Comparison of ENCODE assay signal across 23 cellular contexts in the genomic region with DNA sequence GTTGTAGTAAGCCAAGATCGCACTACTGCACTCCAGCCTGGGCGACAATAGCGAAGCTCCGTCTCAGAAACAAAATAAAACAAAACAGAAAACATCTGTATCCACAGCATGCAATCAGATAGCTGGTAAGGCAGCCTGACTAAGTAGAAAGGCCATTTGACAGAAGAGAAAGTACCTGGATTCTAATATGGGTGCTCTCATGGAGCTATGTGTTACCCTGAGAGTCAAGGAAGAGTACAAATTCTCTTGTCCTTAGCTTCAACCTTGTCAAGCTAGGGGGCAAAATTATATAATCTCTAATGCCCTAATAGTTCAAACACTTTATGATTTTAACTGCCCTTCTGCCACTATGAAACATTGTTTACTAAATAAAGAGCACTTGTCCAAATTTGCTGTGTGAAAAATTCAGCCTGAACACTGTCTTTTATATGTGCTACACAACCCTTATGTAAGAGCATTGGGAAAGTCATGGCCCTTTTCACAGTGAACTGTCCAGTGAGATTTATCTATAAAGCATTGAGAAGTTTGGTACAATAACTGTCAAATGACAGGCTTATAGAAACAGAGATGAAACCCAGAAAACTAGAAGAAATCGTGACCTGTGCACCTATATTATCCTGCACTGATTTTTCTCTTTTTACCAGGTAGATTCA. TPM values are rescaled to one million over a fixed set of nuclear protein-coding genes. Genes with fewer than 3 reads are reported as not detected.
DNase-seq lines count a peak whose midpoint lies in the region; ATAC-seq and TF ChIP-seq lines count a peak whose summit lies in the region.
"Had no signal": no experiment of that assay in that cellular context is flagged by ENCODE, and none has a peak within 500 bp of the region (broad histone marks: within the 10 kb centered on the region; RNA-seq: fewer than 3 reads in every experiment).

No MANE protein-coding gene starts in this region.

- no peak overlapping the region for H3K27ac Mint-ChIP-seq in T-helper 2 cell treated with Interferon-gamma antibody and Interleukin-4, amounts not matched to agents 5 μg/mL and 100 μg/mL, for 36 hours

- no peaks in the 10 kb centered on the region for H3K36me3 Mint-ChIP-seq in T-helper 2 cell treated with Interferon-gamma antibody and Interleukin-4, amounts not matched to agents 5 μg/mL and 100 μg/mL, for 36 hours (ENCODE audit: low read depth)

- TF ChIP-seq CTCF in heart left ventricle (IDR thresholded peaks at IDR 0.05) (no peak), lower lobe of right lung (IDR thresholded peaks at IDR 0.05) (no peak), upper lobe of right lung (IDR thresholded peaks at IDR 0.05) (no peak), prostate gland (IDR thresholded peaks at IDR 0.05) (no peak)

- H3K27me3 ChIP-seq in heart left ventricle (no peaks in the 10 kb centered on the region), lower lobe of right lung (ENCODE audit: low read depth) (no peaks in the 10 kb centered on the region), subcutaneous abdominal adipose tissue (ENCODE audit: control insufficient read depth in 5 of 5, insufficient read depth in 4 of 5, low read length in 5 of 5) (no peaks in the 10 kb centered on the region), upper lobe of right lung (no peaks in the 10 kb centered on the region), prostate gland (replicated peaks; ENCODE audit: insufficient read depth) (no peaks in the 10 kb centered on the region)
- H3K27me3 ChIP-seq: MG63 had no signal

- DNase-seq in left ventricle myocardium superior (no peak), heart left ventricle (no peak), lower lobe of right lung (no peak), upper lobe of right lung (no peak), SW480 (ENCODE audit: low spot score) (no peak), prostate gland (ENCODE audit: low spot score) (no peak)
- no peak for DNase-seq in T-helper 2 cell treated with Interferon-gamma antibody and Interleukin-4, amounts not matched to agents 5 μg/mL and 100 μg/mL, for 36 hours (ENCODE audit: low spot score)
- DNase-seq: DMS79; EL; GDM1; GM23248; H7; KBM-7; MG63; NCI-H2029; NCI-H446 treated with DMSO at 0.1 percent for 48 hours; NCI-H526; NCI-H82; NK-92 treated with Interleukin-12 subunit alpha and Interleukin-12 subunit beta, amount 100 ng/mL, for 24 hours; PC-9; SHP77 had no signal

- H3K4me1 Mint-ChIP-seq in T-helper 2 cell treated with Interferon-gamma antibody and Interleukin-4, amounts not matched to agents 5 μg/mL and 100 μg/mL, for 36 hours (ENCODE audit: low read depth), result no peaks in the 10 kb centered on the region

- H3K27me3 Mint-ChIP-seq in T-helper 2 cell treated with Interferon-gamma antibody and Interleukin-4, amounts not matched to agents 5 μg/mL and 100 μg/mL, for 36 hours (ENCODE audit: low read depth), result no peaks in the 10 kb centered on the region

- WGBS in heart left ventricle, 4 donors, result 80 to 86% (median 83%) methylated on average over 5 of the region's 5 CpGs
- 71% methylated on average over 5 of the region's 5 CpGs for WGBS in prostate gland

- no peaks in the 10 kb centered on the region for H3K9me3 ChIP-seq in heart left ventricle
- H3K9me3 ChIP-seq in lower lobe of right lung, result no peaks in the 10 kb centered on the region
- no peaks in the 10 kb centered on the region for H3K9me3 ChIP-seq in subcutaneous abdominal adipose tissue (ENCODE audit: control insufficient read depth in 5 of 5, low read length in 5 of 5)
- no peaks in the 10 kb centered on the region for H3K9me3 ChIP-seq in upper lobe of right lung
- no peaks in the 10 kb centered on the region for H3K9me3 ChIP-seq in prostate gland
- H3K9me3 ChIP-seq: MG63 had no signal

- TF ChIP-seq POLR2A in heart left ventricle (IDR thresholded peaks at IDR 0.05) (no peak), prostate gland (IDR thresholded peaks at IDR 0.05) (no peak)

- ATAC-seq in left ventricle myocardium superior, result peak; percentile 41
- ATAC-seq in heart left ventricle, result no peak
- ATAC-seq in lower lobe of right lung, result no peak
- no peak for ATAC-seq in upper lobe of right lung
- ATAC-seq: GM12878 had no signal

- no peak overlapping the region for H3K9ac ChIP-seq in subcutaneous abdominal adipose tissue (ENCODE audit: low read length in 5 of 5)
- H3K9ac ChIP-seq: GM23248 had no signal

- H3K4me3 Mint-ChIP-seq in T-helper 2 cell treated with Interferon-gamma antibody and Interleukin-4, amounts not matched to agents 5 μg/mL and 100 μg/mL, for 36 hours, result no peak overlapping the region

- intact Hi-C loops in left ventricle myocardium superior (cut with micrococcal nuclease), result no loop called here
- intact Hi-C loops in heart left ventricle (cut with DNase I), result no loop called here
- intact Hi-C loops in lower lobe of right lung (cut with DNase I), result no loop called here
- intact Hi-C loops in upper lobe of right lung (cut with DNase I), result no loop called here
- intact Hi-C loops in prostate gland (cut with DNase I), result no loop called here

- H3K4me3 ChIP-seq in heart left ventricle, result no peak overlapping the region
- H3K4me3 ChIP-seq in lower lobe of right lung, result no peak overlapping the region
- H3K4me3 ChIP-seq in subcutaneous abdominal adipose tissue (ENCODE audit: low read depth in 1 of 5, low read length in 5 of 5), result no peak overlapping the region
- H3K4me3 ChIP-seq in upper lobe of right lung, result no peak overlapping the region
- no peak overlapping the region for H3K4me3 ChIP-seq in prostate gland
- H3K4me3 ChIP-seq: GM12878, GM23248, MG63, PC-9 had no signal

- H3K36me3 ChIP-seq in heart left ventricle (no peaks in the 10 kb centered on the region), lower lobe of right lung (no peaks in the 10 kb centered on the region), subcutaneous abdominal adipose tissue (ENCODE audit: control insufficient read depth in 5 of 5, insufficient read depth in 5 of 5, low read length in 5 of 5) (no peaks in the 10 kb centered on the region), upper lobe of right lung (no peaks in the 10 kb centered on the region), prostate gland (no peaks in the 10 kb centered on the region)
- H3K36me3 ChIP-seq: MG63 had no signal

- H3K27ac ChIP-seq in heart left ventricle (peak overlapping the region in 5 of 12 donors; percentile 1 to 55 (median 44)), lower lobe of right lung (peak overlapping the region; percentile 37), subcutaneous abdominal adipose tissue (ENCODE audit: low read depth, low read length) (peak overlapping the region; percentile 1), upper lobe of right lung (peak overlapping the region; percentile 7), prostate gland (no peak overlapping the region)
- H3K27ac ChIP-seq: GM23248, PC-9 had no signal

- H3K9me3 Mint-ChIP-seq in T-helper 2 cell treated with Interferon-gamma antibody and Interleukin-4, amounts not matched to agents 5 μg/mL and 100 μg/mL, for 36 hours, result no peaks in the 10 kb centered on the region

- H3K4me1 ChIP-seq in heart left ventricle, result peaks cover 0 to 47% (median 4%) of the 10 kb centered on the region in 12 donors
- no peaks in the 10 kb centered on the region for H3K4me1 ChIP-seq in lower lobe of right lung
- H3K4me1 ChIP-seq in subcutaneous abdominal adipose tissue (ENCODE audit: control insufficient read depth in 5 of 5, insufficient read depth in 5 of 5, low read length in 5 of 5), result peaks cover 0 to 16% (median 0%) of the 10 kb centered on the region in 5 donors
- H3K4me1 ChIP-seq in upper lobe of right lung, result no peaks in the 10 kb centered on the region
- no peaks in the 10 kb centered on the region for H3K4me1 ChIP-seq in prostate gland (replicated peaks)

RNA-seq across cellular contexts. Expression of a gene that starts 51.2 kb away (rescaled TPM):
- total RNA-seq in left ventricle myocardium superior, result 24.9 TPM
- total RNA-seq in heart left ventricle, result 10 to 100 TPM; 16.6 to 37.3 (median 30.1) TPM
- polyA plus RNA-seq in heart left ventricle, result 1 to 10 TPM; 5.5 to 9.5 TPM
- total RNA-seq in lower lobe of right lung, result 23.6 TPM
- total RNA-seq in upper lobe of right lung, result 30.0 TPM
- total RNA-seq in prostate gland, result 1 to 10 TPM; 2.7 to 9.0 TPM

Comparison
In these comparisons a context has a peak if more than half of its experiments do, and no peak if none do; other contexts are left out.
1. H3K27ac ChIP-seq: peak in lower lobe of right lung (single experiment), subcutaneous abdominal adipose tissue (single experiment) and upper lobe of right lung (single experiment); none in prostate gland (0 of 2).